Comparison of ENCODE assay signal across 32 cellular contexts in genomic region chr14:93268406-93268805, GRCh38.
"Had no signal": no experiment of that assay in that cellular context is flagged by ENCODE, and none has a peak within 500 bp of the region (broad histone marks: within the 10 kb centered on the region; RNA-seq: fewer than 3 reads in every experiment).

No MANE protein-coding gene starts in this region.

- H3K27ac ChIP-seq: left lung, lower lobe of right lung, neural progenitor cell, neutrophil, ovary, right atrium auricular region, skin epidermis, suprapubic skin, thoracic aorta, upper lobe of right lung had no signal

- ATAC-seq: left cardiac atrium; left lung; lower lobe of right lung; natural killer cell; sciatic nerve; stimulated activated naive B cell treated with anti-CD40 and anti-IgM and Interleukin-4, amounts not matched to agents 10 μg/mL and 1 μg/mL and 100 μg/mL, for 72 hours; upper lobe of right lung had no signal

- H3K4me2 ChIP-seq: neural progenitor cell had no signal

- FAIRE-seq: keratinocyte, urothelium cell line had no signal

- H3K4me3 Mint-ChIP-seq: mesothelial cell of epicardium; naive B cell; natural killer cell; nephron progenitor cell; neural progenitor cell; stimulated activated naive B cell treated with anti-CD40 and anti-IgM and Interleukin-4, amounts not matched to agents 10 μg/mL and 1 μg/mL and 100 μg/mL, for 72 hours; stimulated activated naive CD8-positive, alpha-beta T cell treated with anti-CD3 and anti-CD28 coated beads, Interleukin-15, Interleukin-2, amounts not matched to agents 100 ng/mL and 50 ng/mL, for 24 hours had no signal

- H3K4me1 Mint-ChIP-seq: mesothelial cell of epicardium had no signal

- DNase-seq: hippocampal formation; kidney glomerular epithelial cell; left cardiac atrium; left lung; lower lobe of right lung; mammary epithelial cell; mesendoderm; naive B cell; natural killer cell; nephron progenitor cell; occipital lobe; ovary; stimulated activated CD4-positive, alpha-beta T cell treated with anti-CD3 and anti-CD28 coated beads, Interleukin-12 subunit alpha, Interleukin-12 subunit beta, amount 100 ng/mL, for 4 hours; stimulated activated CD4-positive, alpha-beta T cell treated with anti-CD3 and anti-CD28 coated beads, Interleukin-15, amount 100 ng/mL, for 24 hours; stimulated activated CD4-positive, alpha-beta T cell treated with anti-CD3 and anti-CD28 coated beads, Interleukin-4, amount 100 ng/mL, for 24 hours; stimulated activated CD8-positive, alpha-beta memory T cell treated with anti-CD3 and anti-CD28 coated beads, Interleukin-4, amount 100 ng/mL, for 48 hours; stimulated activated naive B cell treated with anti-CD40 and anti-IgM and Interleukin-4, amounts not matched to agents 10 μg/mL and 1 μg/mL and 100 μg/mL, for 72 hours; tibial artery; trophoblast cell; upper lobe of right lung had no signal

- H3K9me3 ChIP-seq: left lung, lower lobe of right lung, neutrophil, ovary, right atrium auricular region, suprapubic skin, thoracic aorta, tibial artery, upper lobe of right lung had no signal

- H3K27me3 Mint-ChIP-seq: naive B cell; progenitor cell of endocrine pancreas; stimulated activated naive B cell treated with anti-CD40 and anti-IgM and Interleukin-4, amounts not matched to agents 10 μg/mL and 1 μg/mL and 100 μg/mL, for 72 hours; stimulated activated naive CD8-positive, alpha-beta T cell treated with anti-CD3 and anti-CD28 coated beads, Interleukin-15, Interleukin-2, amounts not matched to agents 100 ng/mL and 50 ng/mL, for 24 hours had no signal

- H3K4me3 ChIP-seq: left lung, lower lobe of right lung, neural progenitor cell, ovary, right atrium auricular region, skin epidermis, suprapubic skin, thoracic aorta, tibial artery, upper lobe of right lung had no signal

- H3K4me1 ChIP-seq: lower lobe of right lung, suprapubic skin, upper lobe of right lung had no signal

- H3K9me3 Mint-ChIP-seq: mesothelial cell of epicardium; naive B cell; natural killer cell; nephron progenitor cell; neural progenitor cell; stimulated activated naive B cell treated with anti-CD40 and anti-IgM and Interleukin-4, amounts not matched to agents 10 μg/mL and 1 μg/mL and 100 μg/mL, for 72 hours; stimulated activated naive CD8-positive, alpha-beta T cell treated with anti-CD3 and anti-CD28 coated beads, Interleukin-15, Interleukin-2, amounts not matched to agents 100 ng/mL and 50 ng/mL, for 24 hours had no signal

- H3K27ac Mint-ChIP-seq: mesothelial cell of epicardium; neural progenitor cell; stimulated activated naive CD8-positive, alpha-beta T cell treated with anti-CD3 and anti-CD28 coated beads, Interleukin-15, Interleukin-2, amounts not matched to agents 100 ng/mL and 50 ng/mL, for 24 hours had no signal
